ENCODE assay signal across 1 cellular context in genomic region chr4:124192544-124192943, GRCh38.
"Had no signal": no experiment of that assay in that cellular context is flagged by ENCODE, and none has a peak within 500 bp of the region (broad histone marks: within the 10 kb centered on the region; RNA-seq: fewer than 3 reads in every experiment).

No MANE protein-coding gene starts in this region.

- H3K4me3 ChIP-seq: GM12878 had no signal

- ATAC-seq: GM12878 had no signal
